ENCODE assay signal across 35 cellular contexts in the genomic region with DNA sequence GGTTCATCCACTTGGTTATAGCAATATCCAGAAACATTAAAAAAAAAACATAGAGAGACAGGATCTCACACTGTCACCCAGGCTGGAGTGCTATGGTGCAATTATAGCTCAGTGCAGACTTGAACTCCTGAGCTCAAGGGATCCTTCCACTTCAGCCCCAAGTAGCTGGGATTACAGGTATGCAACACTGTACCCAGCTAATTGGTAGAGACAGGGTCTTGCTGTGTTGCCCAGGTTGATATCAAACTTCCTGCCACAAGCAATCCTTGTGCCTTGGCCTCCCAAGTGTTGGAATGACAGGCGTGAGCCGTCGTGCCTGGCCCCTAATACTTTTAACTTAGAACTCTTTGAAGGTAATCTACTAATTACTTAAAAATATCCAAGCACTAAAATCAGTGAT. TPM values are rescaled to one million over a fixed set of nuclear protein-coding genes. Genes with fewer than 3 reads are reported as not detected.
"Had no signal": no experiment of that assay in that cellular context is flagged by ENCODE, and none has a peak within 500 bp of the region (broad histone marks: within the 10 kb centered on the region; RNA-seq: fewer than 3 reads in every experiment).

No MANE protein-coding gene starts in this region.

- H3K4me3 ChIP-seq: adrenal gland, body of pancreas, esophagus squamous epithelium, gastroesophageal sphincter had no signal

- ATAC-seq: activated CD4-positive, alpha-beta T cell treated with anti-CD3 and anti-CD28 coated beads for 36 hours; activated CD8-positive, alpha-beta memory T cell treated with anti-CD3 and anti-CD28 coated beads, Interleukin-2, amount 10 ng/mL, durations not matched to agents 7 days and 5 days; activated CD8-positive, alpha-beta T cell treated with anti-CD3 and anti-CD28 coated beads, Interleukin-2, amount 10 ng/mL, durations not matched to agents 7 days and 5 days; activated naive CD8-positive, alpha-beta T cell treated with anti-CD3 and anti-CD28 coated beads, Interleukin-2, amount 50 U/mL, for 24 hours; body of pancreas; gastroesophageal sphincter had no signal

- H3K27me3 ChIP-seq: adrenal gland, body of pancreas, esophagus squamous epithelium, gastroesophageal sphincter had no signal

- H3K9me3 ChIP-seq: adrenal gland, body of pancreas, esophagus squamous epithelium, gastroesophageal sphincter had no signal

- DNase-seq: activated CD4-positive, alpha-beta memory T cell treated with anti-CD3 and anti-CD28 coated beads for 36 hours; activated CD4-positive, alpha-beta T cell treated with anti-CD3 and anti-CD28 coated beads for 36 hours; activated CD4-positive, alpha-beta T cell treated with anti-CD3 and anti-CD28 coated beads, Interleukin-2, amount 10 ng/mL, durations not matched to agents 24 days and 14 days; activated CD4-positive, CD25-positive, alpha-beta regulatory T cell; activated CD4-positive, CD25-positive, alpha-beta regulatory T cell treated with anti-CD3 and anti-CD28 coated beads, Interleukin-2, amount 50 U/mL, for 72 hours; activated CD8-positive, alpha-beta memory T cell treated with anti-CD3 and anti-CD28 coated beads, Interleukin-2, amount 10 ng/mL, durations not matched to agents 7 days and 5 days; activated CD8-positive, alpha-beta memory T cell treated with anti-CD3 and anti-CD28 coated beads, Interleukin-2, amount 50 U/mL, for 4 hours; activated CD8-positive, alpha-beta T cell treated with anti-CD3 and anti-CD28 coated beads, Interleukin-2, amount 10 ng/mL, durations not matched to agents 7 days and 5 days; activated effector memory CD4-positive, alpha-beta T cell treated with anti-CD3 and anti-CD28 coated beads, Interleukin-2, amount 50 U/mL, for 16 hours; activated naive CD4-positive, alpha-beta T cell treated with anti-CD3 and anti-CD28 coated beads for 36 hours; activated naive CD8-positive, alpha-beta T cell treated with anti-CD3 and anti-CD28 coated beads for 36 hours; activated naive CD8-positive, alpha-beta T cell treated with anti-CD3 and anti-CD28 coated beads, Interleukin-2, amount 50 U/mL, for 24 hours; activated T-cell treated with anti-CD3 and anti-CD28 coated beads, Interleukin-2, amount 50 U/mL, for 1 hour; activated T-cell treated with anti-CD3 and anti-CD28 coated beads, Interleukin-2, amount 50 U/mL, for 48 hours; adrenal gland; amygdala; aorta; caudate nucleus; effector CD8-positive, alpha-beta T cell; esophagus squamous epithelium; foreskin melanocyte; T-helper 2 cell had no signal

- H3K36me3 ChIP-seq: adrenal gland, esophagus squamous epithelium, gastroesophageal sphincter had no signal

- H3K27ac ChIP-seq: adrenal gland, body of pancreas, epithelial cell of prostate, esophagus squamous epithelium, gastroesophageal sphincter had no signal

- H3K4me1 ChIP-seq: adrenal gland, body of pancreas, esophagus squamous epithelium, gastroesophageal sphincter had no signal

RNA-seq across cellular contexts. Expression of a gene that starts 0.8 kb away (rescaled TPM):
- total RNA-seq: activated CD4-positive, alpha-beta memory T cell treated with anti-CD3 and anti-CD28 coated beads for 36 hours; activated CD8-positive, alpha-beta memory T cell treated with anti-CD3 and anti-CD28 coated beads for 36 hours; activated CD8-positive, alpha-beta memory T cell treated with anti-CD3 and anti-CD28 coated beads, Interleukin-2, amount 10 ng/mL, durations not matched to agents 7 days and 5 days; activated CD8-positive, alpha-beta T cell treated with anti-CD3 and anti-CD28 coated beads, Interleukin-2, amount 10 ng/mL, durations not matched to agents 7 days and 5 days; activated naive CD4-positive, alpha-beta T cell treated with anti-CD3 and anti-CD28 coated beads for 36 hours; activated naive CD8-positive, alpha-beta T cell treated with anti-CD3 and anti-CD28 coated beads for 36 hours; activated T-helper 1 cell treated with anti-CD3 and anti-CD28 coated beads, Interleukin-12 subunit alpha, Interleukin-12 subunit beta, Interleukin-2, Interleukin-4 antibody, amounts not matched to agents 30 ng/mL and 10 ng/mL and 1 ng/mL, durations not matched to agents 14 hours and 24 hours and 36 hours; aorta; body of pancreas; chondrocyte; dermis microvascular lymphatic vessel endothelial cell; endothelial cell of umbilical vein; esophagus squamous epithelium; fibroblast of lung; fibroblast of villous mesenchyme; gastroesophageal sphincter; glomerular endothelial cell; T-helper 1 cell treated with Interleukin-12 subunit alpha and Interleukin-12 subunit beta and Interleukin-4 antibody, amounts not matched to agents 30 ng/mL and 1 ng/mL, for 36 hours had no signal
- polyA plus RNA-seq: aorta, endothelial cell of umbilical vein, esophagus, fibroblast of lung had no signal

RNA-seq across cellular contexts. Expression of a gene that starts 41.4 kb away (rescaled TPM):
- total RNA-seq: activated CD8-positive, alpha-beta memory T cell treated with anti-CD3 and anti-CD28 coated beads for 36 hours; activated naive CD4-positive, alpha-beta T cell treated with anti-CD3 and anti-CD28 coated beads for 36 hours; activated naive CD8-positive, alpha-beta T cell treated with anti-CD3 and anti-CD28 coated beads for 36 hours; aorta; body of pancreas; chondrocyte; dermis microvascular lymphatic vessel endothelial cell; endothelial cell of umbilical vein; esophagus squamous epithelium; fibroblast of lung; fibroblast of villous mesenchyme; gastroesophageal sphincter; glomerular endothelial cell had no signal
- polyA plus RNA-seq: aorta, endothelial cell of umbilical vein, esophagus had no signal
